ENCODE assay signal across 1 cellular context in the genomic region with DNA sequence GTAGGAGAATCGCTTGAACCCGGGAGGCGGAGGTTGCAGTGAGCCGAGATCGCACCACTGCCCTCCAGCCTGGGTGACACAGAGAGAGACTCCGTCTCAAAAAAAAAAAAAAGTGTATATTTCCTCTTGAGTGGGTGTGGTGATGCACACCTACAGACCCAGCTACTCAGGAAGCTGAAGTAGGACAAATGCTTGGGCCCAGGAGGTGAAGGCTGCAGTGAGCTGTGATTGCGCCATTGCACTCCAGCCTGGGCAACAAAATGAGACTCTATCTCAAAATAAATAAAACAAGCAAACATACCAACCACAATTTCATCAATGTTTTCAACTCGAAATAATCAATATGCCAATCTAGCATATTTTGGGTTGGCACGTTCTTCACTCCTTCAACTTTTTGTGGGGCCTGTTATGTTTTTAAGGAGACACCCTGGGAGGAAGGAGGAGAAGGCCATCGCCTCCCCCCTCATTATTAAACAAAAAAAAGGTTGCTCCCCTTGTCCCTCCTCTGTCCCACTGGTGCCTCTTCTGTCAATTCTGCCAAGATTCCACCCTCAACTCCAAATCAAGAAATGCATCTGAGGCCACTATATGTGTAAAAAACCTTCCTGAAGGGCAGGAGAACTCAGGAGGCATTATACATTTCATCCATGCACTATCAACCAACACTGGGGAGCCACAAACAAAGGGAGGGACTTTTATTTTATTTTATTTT.
TF ChIP-seq lines count a peak whose summit lies in the region.

No MANE protein-coding gene starts in this region.

TF ChIP-seq in HepG2, 621 proteins besides CTCF, POLR2A, EP300 and RAD21 (continued from another document):
- no peak for TF ChIP-seq ZFP36L1 (CRISPR knock-in tag; IDR thresholded peaks at IDR 0.05)
- TF ChIP-seq ZNF382 (CRISPR knock-in tag; IDR thresholded peaks at IDR 0.05; ENCODE audit: borderline replicate concordance), result no peak
- no peak for TF ChIP-seq MAFF (IDR thresholded peaks at IDR 0.05; ENCODE audit: low read depth, low read length)
- no peak for TF ChIP-seq U2AF2 (IDR thresholded peaks at IDR 0.05; ENCODE audit: low read depth, low read length)
- no peak for TF ChIP-seq NCOA5 (CRISPR knock-in tag; IDR thresholded peaks at IDR 0.05)
- TF ChIP-seq, protein P1, sequence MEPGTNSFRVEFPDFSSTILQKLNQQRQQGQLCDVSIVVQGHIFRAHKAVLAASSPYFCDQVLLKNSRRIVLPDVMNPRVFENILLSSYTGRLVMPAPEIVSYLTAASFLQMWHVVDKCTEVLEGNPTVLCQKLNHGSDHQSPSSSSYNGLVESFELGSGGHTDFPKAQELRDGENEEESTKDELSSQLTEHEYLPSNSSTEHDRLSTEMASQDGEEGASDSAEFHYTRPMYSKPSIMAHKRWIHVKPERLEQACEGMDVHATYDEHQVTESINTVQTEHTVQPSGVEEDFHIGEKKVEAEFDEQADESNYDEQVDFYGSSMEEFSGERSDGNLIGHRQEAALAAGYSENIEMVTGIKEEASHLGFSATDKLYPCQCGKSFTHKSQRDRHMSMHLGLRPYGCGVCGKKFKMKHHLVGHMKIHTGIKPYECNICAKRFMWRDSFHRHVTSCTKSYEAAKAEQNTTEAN (CRISPR knock-in tag; conservative IDR thresholded peaks at IDR 0.05), result no peak
- TF ChIP-seq TOE1 (CRISPR knock-in tag; IDR thresholded peaks at IDR 0.05), result no peak
- TF ChIP-seq KAT2B (IDR thresholded peaks at IDR 0.05; ENCODE audit: borderline replicate concordance, low read depth, low read length), result no peak
- no peak for TF ChIP-seq PHB2 (IDR thresholded peaks at IDR 0.05; ENCODE audit: partially characterized antibody)
- no peak for TF ChIP-seq ZNF383 (CRISPR knock-in tag; IDR thresholded peaks at IDR 0.05; ENCODE audit: borderline replicate concordance)
- 0 out of 2 replicates have a peak, but pooled peaks have one; percentile 9 for TF ChIP-seq ZNF605 (CRISPR knock-in tag; IDR thresholded peaks at IDR 0.05)
- TF ChIP-seq NCOR1 (IDR thresholded peaks at IDR 0.05; ENCODE audit: borderline replicate concordance, low read length), result no peak
- no peak for TF ChIP-seq ZNF674 (CRISPR knock-in tag; IDR thresholded peaks at IDR 0.05; ENCODE audit: low read depth)
- TF ChIP-seq SOX13 (IDR thresholded peaks at IDR 0.05), result no peak
- peak in 1 of 2 experiments; percentile 57; a peak in 1 of 4 replicates for TF ChIP-seq SOX13 (CRISPR knock-in tag; conservative IDR thresholded peaks at IDR 0.05 in 1 of 2, IDR thresholded peaks at IDR 0.05 in 1 of 2)
- TF ChIP-seq ZNF530 (CRISPR knock-in tag; IDR thresholded peaks at IDR 0.05; ENCODE audit: low read depth), result no peak
- no peak for TF ChIP-seq ZZZ3 (CRISPR knock-in tag; IDR thresholded peaks at IDR 0.05; ENCODE audit: borderline replicate concordance)
- 0 out of 2 replicates have a peak, but pooled peaks have one; percentile 12 for TF ChIP-seq ELF3 (CRISPR knock-in tag; IDR thresholded peaks at IDR 0.05)
- TF ChIP-seq PAX8 (CRISPR knock-in tag; IDR thresholded peaks at IDR 0.05; ENCODE audit: borderline replicate concordance), result no peak
- no peak for TF ChIP-seq ZFP90 (CRISPR knock-in tag; IDR thresholded peaks at IDR 0.05; ENCODE audit: borderline replicate concordance)
- TF ChIP-seq HOXA7 (CRISPR knock-in tag; IDR thresholded peaks at IDR 0.05), result no peak
- 0 out of 2 replicates have a peak, but pooled peaks have one; percentile 15 for TF ChIP-seq ZNF710 (CRISPR knock-in tag; IDR thresholded peaks at IDR 0.05; ENCODE audit: borderline replicate concordance)
- TF ChIP-seq CEBPB (IDR thresholded peaks at IDR 0.05; ENCODE audit: borderline replicate concordance, low read depth, low read length), result peak; percentile 87
- no peak for TF ChIP-seq CC2D1A (CRISPR knock-in tag; IDR thresholded peaks at IDR 0.05)
- TF ChIP-seq ZBTB34 (CRISPR knock-in tag; IDR thresholded peaks at IDR 0.05), result no peak
- TF ChIP-seq, protein P2, sequence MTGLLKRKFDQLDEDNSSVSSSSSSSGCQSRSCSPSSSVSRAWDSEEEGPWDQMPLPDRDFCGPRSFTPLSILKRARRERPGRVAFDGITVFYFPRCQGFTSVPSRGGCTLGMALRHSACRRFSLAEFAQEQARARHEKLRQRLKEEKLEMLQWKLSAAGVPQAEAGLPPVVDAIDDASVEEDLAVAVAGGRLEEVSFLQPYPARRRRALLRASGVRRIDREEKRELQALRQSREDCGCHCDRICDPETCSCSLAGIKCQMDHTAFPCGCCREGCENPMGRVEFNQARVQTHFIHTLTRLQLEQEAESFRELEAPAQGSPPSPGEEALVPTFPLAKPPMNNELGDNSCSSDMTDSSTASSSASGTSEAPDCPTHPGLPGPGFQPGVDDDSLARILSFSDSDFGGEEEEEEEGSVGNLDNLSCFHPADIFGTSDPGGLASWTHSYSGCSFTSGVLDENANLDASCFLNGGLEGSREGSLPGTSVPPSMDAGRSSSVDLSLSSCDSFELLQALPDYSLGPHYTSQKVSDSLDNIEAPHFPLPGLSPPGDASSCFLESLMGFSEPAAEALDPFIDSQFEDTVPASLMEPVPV (CRISPR knock-in tag; IDR thresholded peaks at IDR 0.05), result no peak
- TF ChIP-seq NCOA1 (CRISPR knock-in tag; IDR thresholded peaks at IDR 0.05), result no peak
- TF ChIP-seq POLR2AphosphoS2 (IDR thresholded peaks at IDR 0.05; ENCODE audit: low read depth, low read length), result no peak
- TF ChIP-seq ISX (CRISPR knock-in tag; conservative IDR thresholded peaks at IDR 0.05), result no peak
- TF ChIP-seq FOXO1 (CRISPR knock-in tag; IDR thresholded peaks at IDR 0.05), result peak; percentile 56; the same call in 1 of the 2 replicates
